In genomic region chr10:68826764-68827591, GRCh38 we compare ENCODE assay signal across 8 cellular contexts. TPM values are rescaled to one million over a fixed set of nuclear protein-coding genes. Genes with fewer than 3 reads are reported as not detected.
A peak's percentile ranks its signal among the peaks of the same experiment; 100 is the strongest.
DNase-seq lines count a peak whose midpoint lies in the region; ATAC-seq and TF ChIP-seq lines count a peak whose summit lies in the region.

A gene with protein sequence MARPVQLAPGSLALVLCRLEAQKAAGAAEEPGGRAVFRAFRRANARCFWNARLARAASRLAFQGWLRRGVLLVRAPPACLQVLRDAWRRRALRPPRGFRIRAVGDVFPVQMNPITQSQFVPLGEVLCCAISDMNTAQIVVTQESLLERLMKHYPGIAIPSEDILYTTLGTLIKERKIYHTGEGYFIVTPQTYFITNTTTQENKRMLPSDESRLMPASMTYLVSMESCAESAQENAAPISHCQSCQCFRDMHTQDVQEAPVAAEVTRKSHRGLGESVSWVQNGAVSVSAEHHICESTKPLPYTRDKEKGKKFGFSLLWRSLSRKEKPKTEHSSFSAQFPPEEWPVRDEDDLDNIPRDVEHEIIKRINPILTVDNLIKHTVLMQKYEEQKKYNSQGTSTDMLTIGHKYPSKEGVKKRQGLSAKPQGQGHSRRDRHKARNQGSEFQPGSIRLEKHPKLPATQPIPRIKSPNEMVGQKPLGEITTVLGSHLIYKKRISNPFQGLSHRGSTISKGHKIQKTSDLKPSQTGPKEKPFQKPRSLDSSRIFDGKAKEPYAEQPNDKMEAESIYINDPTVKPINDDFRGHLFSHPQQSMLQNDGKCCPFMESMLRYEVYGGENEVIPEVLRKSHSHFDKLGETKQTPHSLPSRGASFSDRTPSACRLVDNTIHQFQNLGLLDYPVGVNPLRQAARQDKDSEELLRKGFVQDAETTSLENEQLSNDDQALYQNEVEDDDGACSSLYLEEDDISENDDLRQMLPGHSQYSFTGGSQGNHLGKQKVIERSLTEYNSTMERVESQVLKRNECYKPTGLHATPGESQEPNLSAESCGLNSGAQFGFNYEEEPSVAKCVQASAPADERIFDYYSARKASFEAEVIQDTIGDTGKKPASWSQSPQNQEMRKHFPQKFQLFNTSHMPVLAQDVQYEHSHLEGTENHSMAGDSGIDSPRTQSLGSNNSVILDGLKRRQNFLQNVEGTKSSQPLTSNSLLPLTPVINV (plus strand): TSS chr10:68827531. CDS start chr10:68827624, 93 bp downstream.

- H3K27me3 ChIP-seq in HCT116 (ENCODE audit: insufficient read depth, low read length) = no peaks in the 10 kb centered on the region

- ATAC-seq in HCT116 = peak; percentile 87
- peak; percentile 70 to 78 for ATAC-seq in activated CD4-positive, CD25-positive, alpha-beta regulatory T cell treated with anti-CD3 and anti-CD28 coated beads, Interleukin-2, amount 50 U/mL, for 24 hours
- peak; percentile 58 for ATAC-seq in central memory CD8-positive, alpha-beta T cell (replicated peaks; ENCODE audit: extremely low read depth, poor library complexity, severe bottlenecking)

- RAD21 ChIA-PET in HCT116 (lab: Charles Lee; ENCODE audit: low non-redundant PET in 1 of 2, low total read pairs in 2 of 2, uncharacterized antibody in 2 of 2, unreplicated experiment in 2 of 2) = interaction anchor here (0.5 to 0.6 kb wide), 2 partner anchors 221 to 289 kb away, joined by 3 to 4 read pairs; no protein-coding TSS in a partner anchor

- H3K9me3 Mint-ChIP-seq in central memory CD8-positive, alpha-beta T cell = no peaks in the 10 kb centered on the region

- no peak for TF ChIP-seq RAD21 in HCT116 (IDR thresholded peaks at IDR 0.05; ENCODE audit: low read depth)

- H3K79me2 ChIP-seq in HCT116 (ENCODE audit: insufficient read depth, low read length) = no peaks in the 10 kb centered on the region

- peak within 1 kb of the TSS; percentile 76 for H2AFZ ChIP-seq in HCT116 (ENCODE audit: low read depth, low read length, poor library complexity, severe bottlenecking)

- peak within 1 kb of the TSS; percentile 82 for H3K9ac ChIP-seq in HCT116 (ENCODE audit: low read length)

- H3K4me1 ChIP-seq in HCT116 (ENCODE audit: control insufficient read depth in 1 of 2, insufficient read depth in 2 of 2, low read length in 2 of 2) = peaks cover 5 to 16% of the 10 kb centered on the region in 2 experiments

- peak within 1 kb of the TSS; percentile 59 to 68 for H3K4me3 ChIP-seq in HCT116 (replicated peaks in 1 of 2; ENCODE audit: low read depth in 1 of 2, low read length in 2 of 2)

- no peak within 1 kb of the TSS for H3K27ac Mint-ChIP-seq in central memory CD8-positive, alpha-beta T cell (ENCODE audit: low read depth)

- no peaks in the 10 kb centered on the region for H4K20me1 ChIP-seq in HCT116 (ENCODE audit: insufficient read depth)

- DNase-seq in GM04504 (ENCODE audit: low read depth) = peak; percentile 10
- DNase-seq in HCT116 (ENCODE audit: low read depth, low spot score) = peak; percentile 44
- peak; percentile 24 to 55 for DNase-seq in NCI-H1930 (lab: John Stamatoyannopoulos, UW)
- peak; percentile 10 to 22 for DNase-seq in central memory CD8-positive, alpha-beta T cell (ENCODE audit: low spot score in 2 of 2)
- DNase-seq in left kidney (ENCODE audit: low read depth, low spot score) = peak; percentile 92
- peak; percentile 53 to 65 for DNase-seq in stimulated activated CD4-positive, alpha-beta T cell treated with anti-CD3 and anti-CD28 coated beads, Interleukin-2, amount 100 ng/mL, for 48 hours
- DNase-seq in NCI-H187 treated with DMSO at 0.1 percent for 48 hours (lab: John Stamatoyannopoulos, UW) = no peak

- peak within 1 kb of the TSS; percentile 58 for H3K27ac ChIP-seq in HCT116 (ENCODE audit: low read depth, low read length)

- TSS peak; percentile 89 for BruUV-seq in HCT116 (replicated peaks; lab: Mats Ljungman, UMichigan)

- no peaks in the 10 kb centered on the region for H3K9me3 ChIP-seq in HCT116 (ENCODE audit: control insufficient read depth in 1 of 2, insufficient read depth in 1 of 2, low read depth in 1 of 2, low read length in 2 of 2)

- intact Hi-C loops in HCT116 (cut with micrococcal nuclease) = no loop called here

- H3K9me2 ChIP-seq in HCT116 (ENCODE audit: insufficient read depth) = no peaks in the 10 kb centered on the region

- no peaks in the 10 kb centered on the region for H3K4me1 Mint-ChIP-seq in central memory CD8-positive, alpha-beta T cell

- no peak for TF ChIP-seq CTCF in HCT116 (IDR thresholded peaks at IDR 0.05 in 2 of 3, conservative IDR thresholded peaks at IDR 0.05 in 1 of 3; ENCODE audit: borderline replicate concordance in 1 of 3, insufficient read depth in 1 of 3, low read depth in 2 of 3, low read length in 2 of 3)

- CTCF ChIA-PET in HCT116 (lab: Charles Lee) = interaction anchor here (1.0 kb wide), 1 partner anchor 18 kb away, joined by 3 read pairs; no protein-coding TSS in a partner anchor

- H3K36me3 ChIP-seq in HCT116 (ENCODE audit: control insufficient read depth in 1 of 2, insufficient read depth in 2 of 2, low read length in 2 of 2) = no peaks in the 10 kb centered on the region

- POLR2A ChIA-PET in HCT116 (lab: Charles Lee) = interaction anchor here (0.6 to 0.7 kb wide), 2 partner anchors 9 to 12 kb away, joined by 3 read pairs; no protein-coding TSS in a partner anchor

- peak within 1 kb of the TSS; percentile 96 for H3K4me2 ChIP-seq in HCT116 (ENCODE audit: low read length)

- TF ChIP-seq POLR2A in HCT116 (IDR thresholded peaks at IDR 0.05; ENCODE audit: borderline replicate concordance, extremely low read depth, insufficient read depth, insufficient read length) = no peak

- H3K27me3 Mint-ChIP-seq in central memory CD8-positive, alpha-beta T cell = peaks cover 9% of the 10 kb centered on the region

- peak within 1 kb of the TSS; percentile 75 for H3K4me3 Mint-ChIP-seq in central memory CD8-positive, alpha-beta T cell

- peaks cover 2% of the 10 kb centered on the region for H3K36me3 Mint-ChIP-seq in central memory CD8-positive, alpha-beta T cell (ENCODE audit: insufficient read depth)

TF ChIP-seq in HCT116, 20 proteins besides CTCF, POLR2A, EP300 and RAD21:
- TF ChIP-seq, protein P1, sequence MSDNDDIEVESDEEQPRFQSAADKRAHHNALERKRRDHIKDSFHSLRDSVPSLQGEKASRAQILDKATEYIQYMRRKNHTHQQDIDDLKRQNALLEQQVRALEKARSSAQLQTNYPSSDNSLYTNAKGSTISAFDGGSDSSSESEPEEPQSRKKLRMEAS (IDR thresholded peaks at IDR 0.05) = peak; percentile 56
- TF ChIP-seq REST (IDR thresholded peaks at IDR 0.05; ENCODE audit: low read depth) (no peak), ZFX (IDR thresholded peaks at IDR 0.05) (peak; percentile 54; the same call in 1 of the 2 replicates)

RNA-seq across cellular contexts. Expression of the gene that starts here (rescaled TPM):
- total RNA-seq in HCT116 (2021; ENCODE audit: unreplicated experiment) = 5.9 TPM
- polyA plus RNA-seq in HCT116 (2012) = 1.9 and 3.7 TPM in 2 replicates
